3 cellular contexts compared by ENCODE assay signal in genomic region chr19:18803550-18804138, GRCh38.
A peak's percentile ranks its signal among the peaks of the same experiment; 100 is the strongest.
TF ChIP-seq lines count a peak whose summit lies in the region.

No MANE protein-coding gene starts in this region.

TF ChIP-seq in HepG2, 621 proteins besides CTCF, POLR2A, EP300 and RAD21 (continues in another document):
- TF ChIP-seq ZFP91 (CRISPR knock-in tag; IDR thresholded peaks at IDR 0.05; ENCODE audit: borderline replicate concordance) (no peak), MTA3 (CRISPR knock-in tag; IDR thresholded peaks at IDR 0.05) (no peak), NONO (IDR thresholded peaks at IDR 0.05) (no peak), NONO (CRISPR knock-in tag; conservative IDR thresholded peaks at IDR 0.05) (peak; percentile 21; the same call in 1 of the 2 replicates), STAT6 (CRISPR knock-in tag; IDR thresholded peaks at IDR 0.05; ENCODE audit: borderline replicate concordance) (no peak), ZNF337 (CRISPR knock-in tag; IDR thresholded peaks at IDR 0.05; ENCODE audit: borderline replicate concordance, low read depth) (no peak), MBNL3 (CRISPR knock-in tag; conservative IDR thresholded peaks at IDR 0.05) (no peak), CAMTA2 (CRISPR knock-in tag; IDR thresholded peaks at IDR 0.05; ENCODE audit: borderline replicate concordance) (no peak), FOXK2 (IDR thresholded peaks at IDR 0.05) (no peak), ZNF775 (CRISPR knock-in tag; IDR thresholded peaks at IDR 0.05; ENCODE audit: borderline replicate concordance) (no peak), ZNF761 (CRISPR knock-in tag; conservative IDR thresholded peaks at IDR 0.05) (no peak), SOX13 (IDR thresholded peaks at IDR 0.05) (no peak), SOX13 (CRISPR knock-in tag; conservative IDR thresholded peaks at IDR 0.05 in 1 of 2, IDR thresholded peaks at IDR 0.05 in 1 of 2) (no peak), ZMYM4 (CRISPR knock-in tag; IDR thresholded peaks at IDR 0.05) (0 out of 2 replicates have a peak, but pooled peaks have one; percentile 17), ZNF12 (CRISPR knock-in tag; IDR thresholded peaks at IDR 0.05) (no peak), NR2F6 (IDR thresholded peaks at IDR 0.05) (no peak), NR2F6 (CRISPR knock-in tag; IDR thresholded peaks at IDR 0.05) (no peak), NCOA2 (CRISPR knock-in tag; IDR thresholded peaks at IDR 0.05) (0 out of 2 replicates have a peak, but pooled peaks have one; percentile 6), THRA (CRISPR knock-in tag; IDR thresholded peaks at IDR 0.05; ENCODE audit: borderline replicate concordance) (no peak)

TF ChIP-seq in HEK293, 187 proteins besides CTCF, POLR2A, EP300 and RAD21 (continues in another document):
- TF ChIP-seq ZFP69B (tag by site-specific recombination; IDR thresholded peaks at IDR 0.05) = no peak
- TF ChIP-seq ZIC2 (tag by site-specific recombination; IDR thresholded peaks at IDR 0.05) = no peak
- no peak for TF ChIP-seq ZNF335 (tag by site-specific recombination; conservative IDR thresholded peaks at IDR 0.05)
- peak; percentile 86; the same call in 1 of the 2 replicates for TF ChIP-seq ZNF280D (tag by site-specific recombination; IDR thresholded peaks at IDR 0.05)
- TF ChIP-seq ZNF350 (tag by site-specific recombination; IDR thresholded peaks at IDR 0.05) = no peak
- no peak for TF ChIP-seq PRDM6 (tag by site-specific recombination; IDR thresholded peaks at IDR 0.05)
- no peak for TF ChIP-seq ZBTB48 (tag by site-specific recombination; IDR thresholded peaks at IDR 0.05)
- TF ChIP-seq ZNF580 (tag by site-specific recombination; IDR thresholded peaks at IDR 0.05) = 0 out of 2 replicates have a peak, but pooled peaks have one; percentile 22
- TF ChIP-seq ZNF623 (tag by site-specific recombination; IDR thresholded peaks at IDR 0.05) = peak; percentile 99
- no peak for TF ChIP-seq ZEB2 (tag by site-specific recombination; IDR thresholded peaks at IDR 0.05)
- no peak for TF ChIP-seq SP3 (tag by site-specific recombination; IDR thresholded peaks at IDR 0.05)
- TF ChIP-seq ZNF16 (tag by site-specific recombination; IDR thresholded peaks at IDR 0.05; ENCODE audit: low read depth) = peak; percentile 94
- TF ChIP-seq ZNF501 (tag by site-specific recombination; IDR thresholded peaks at IDR 0.05) = no peak
- TF ChIP-seq ZNF341 (tag by site-specific recombination; IDR thresholded peaks at IDR 0.05; ENCODE audit: low read depth) = no peak
- TF ChIP-seq ZNF792 (tag by site-specific recombination; IDR thresholded peaks at IDR 0.05) = no peak
- no peak for TF ChIP-seq ZNF548 (tag by site-specific recombination; IDR thresholded peaks at IDR 0.05)
- no peak for TF ChIP-seq ZNF132 (tag by site-specific recombination; IDR thresholded peaks at IDR 0.05; ENCODE audit: borderline replicate concordance)

TF ChIP-seq in K562, 482 proteins besides CTCF, POLR2A, EP300 and RAD21:
- TF ChIP-seq JUN (IDR thresholded peaks at IDR 0.05; ENCODE audit: borderline replicate concordance, low read depth, low read length) (no peak), JUN (CRISPR knock-in tag; IDR thresholded peaks at IDR 0.05; ENCODE audit: borderline replicate concordance) (no peak), TRIM28 (IDR thresholded peaks at IDR 0.05) (no peak), CBX1 (IDR thresholded peaks at IDR 0.05; ENCODE audit: low read depth) (no peak), BRF1 (IDR thresholded peaks at IDR 0.05; ENCODE audit: borderline replicate concordance, extremely low read depth, insufficient read length) (no peak), KDM1A (IDR thresholded peaks at IDR 0.05) (peak; percentile 74 to 79), ELF1 (tag; IDR thresholded peaks at IDR 0.05) (no peak), BCOR (IDR thresholded peaks at IDR 0.05) (peak; percentile 95), TRIM24 (IDR thresholded peaks at IDR 0.05) (no peak), UBTF (IDR thresholded peaks at IDR 0.05; ENCODE audit: borderline replicate concordance in 1 of 2, low read depth in 2 of 2, low read length in 2 of 2) (no peak), RBM25 (IDR thresholded peaks at IDR 0.05; ENCODE audit: low read depth, low read length, severe bottlenecking) (peak; percentile 76), SOX6 (IDR thresholded peaks at IDR 0.05) (no peak), NFYB (IDR thresholded peaks at IDR 0.05; ENCODE audit: extremely low read depth, insufficient read length) (no peak), ZFP36 (IDR thresholded peaks at IDR 0.05; ENCODE audit: low read depth, low read length, partially characterized antibody) (peak; percentile 75), PTBP1 (IDR thresholded peaks at IDR 0.05; ENCODE audit: low read depth, low read length) (0 out of 2 replicates have a peak, but pooled peaks have one; percentile 66), ADNP (tag; IDR thresholded peaks at IDR 0.05) (peak; percentile 63), ARHGAP35 (IDR thresholded peaks at IDR 0.05; ENCODE audit: partially characterized antibody) (no peak), CHD4 (IDR thresholded peaks at IDR 0.05; ENCODE audit: insufficient read depth, insufficient replicate concordance, low read depth, low read length, poor library complexity, severe bottlenecking) (peak; percentile 31), SMARCA5 (IDR thresholded peaks at IDR 0.05) (peak; percentile 98), TOE1 (IDR thresholded peaks at IDR 0.05; ENCODE audit: borderline replicate concordance) (no peak), TOE1 (CRISPR knock-in tag; IDR thresholded peaks at IDR 0.05; ENCODE audit: borderline replicate concordance, low read depth) (no peak), ZNF407 (IDR thresholded peaks at IDR 0.05; ENCODE audit: low read depth) (no peak)
